ENCODE assay signal across 9 cellular contexts in genomic region chr6:139370047-139370706, GRCh38. TPM values are rescaled to one million over a fixed set of nuclear protein-coding genes. Genes with fewer than 3 reads are reported as not detected.
DNase-seq lines count a peak whose midpoint lies in the region; ATAC-seq and TF ChIP-seq lines count a peak whose summit lies in the region.
"Had no signal": no experiment of that assay in that cellular context is flagged by ENCODE, and none has a peak within 500 bp of the region (broad histone marks: within the 10 kb centered on the region; RNA-seq: fewer than 3 reads in every experiment).

No MANE protein-coding gene starts in this region.

- peak; percentile 93 for DNase-seq in DMS114 treated with DMSO at 0.1 percent for 48 hours (lab: John Stamatoyannopoulos, UW; ENCODE audit: unreplicated experiment)
- DNase-seq in Kasumi-1 (lab: John Stamatoyannopoulos, UW), result peak; percentile 75 to 76
- peak; percentile 71 for DNase-seq in astrocyte of the hippocampus (ENCODE audit: low read depth, low spot score)
- no peak for DNase-seq in left lung
- DNase-seq in upper lobe of right lung, result no peak

- H3K9me3 ChIP-seq in left lung (no peaks in the 10 kb centered on the region), upper lobe of right lung (no peaks in the 10 kb centered on the region)
- H3K9me3 ChIP-seq: SJSA1 had no signal

- H3K4me1 ChIP-seq in left lung (peaks cover 19 to 40% of the 10 kb centered on the region in 2 donors), upper lobe of right lung (peaks cover 36% of the 10 kb centered on the region)

- ATAC-seq in left lung (no peak), upper lobe of right lung (no peak), GM18498 (IDR thresholded peaks at IDR 0.05; ENCODE audit: unreplicated experiment) (no peak), GM21786 (IDR thresholded peaks at IDR 0.05; ENCODE audit: unreplicated experiment) (no peak), GM18505 (IDR thresholded peaks at IDR 0.05; ENCODE audit: unreplicated experiment) (no peak)

- H3K27me3 ChIP-seq in left lung (no peaks in the 10 kb centered on the region), upper lobe of right lung (no peaks in the 10 kb centered on the region)

- peak overlapping the region; percentile 97 to 99 for H3K27ac ChIP-seq in left lung
- H3K27ac ChIP-seq in upper lobe of right lung, result peak overlapping the region; percentile 99
- H3K27ac ChIP-seq: SJSA1 had no signal

- no peak for TF ChIP-seq POLR2A in GM18505 (IDR thresholded peaks at IDR 0.05; ENCODE audit: borderline replicate concordance, extremely low read depth, insufficient read depth, insufficient read length)

- no peak for TF ChIP-seq CTCF in left lung (IDR thresholded peaks at IDR 0.05)
- no peak for TF ChIP-seq CTCF in upper lobe of right lung (IDR thresholded peaks at IDR 0.05)

- peaks cover 6% of the 10 kb centered on the region in 2 donors for H3K36me3 ChIP-seq in left lung
- peaks cover 32% of the 10 kb centered on the region for H3K36me3 ChIP-seq in upper lobe of right lung

- intact Hi-C loops in left lung (cut with DNase I) (no loop called here), upper lobe of right lung (cut with DNase I) (no loop called here)

- H3K4me3 ChIP-seq in left lung (peak overlapping the region in 1 of 2 donors; percentile 88), upper lobe of right lung (peak overlapping the region; percentile 99)
- H3K4me3 ChIP-seq: SJSA1 had no signal

RNA-seq across cellular contexts. Expression of gene CITED2, which starts 4.3 kb away (rescaled TPM):
- total RNA-seq in left lung, result 100 to 1,000 TPM; 142 to 321 TPM
- 278 TPM for total RNA-seq in upper lobe of right lung

Comparison
In these comparisons a context has a peak if more than half of its experiments do, and no peak if none do; other contexts are left out.
1. DNase-seq: peak in DMS114 treated with DMSO at 0.1 percent for 48 hours (single experiment), Kasumi-1 (2 of 2) and astrocyte of the hippocampus (single experiment); none in left lung (0 of 2) and upper lobe of right lung (single experiment).